In the genomic region with DNA sequence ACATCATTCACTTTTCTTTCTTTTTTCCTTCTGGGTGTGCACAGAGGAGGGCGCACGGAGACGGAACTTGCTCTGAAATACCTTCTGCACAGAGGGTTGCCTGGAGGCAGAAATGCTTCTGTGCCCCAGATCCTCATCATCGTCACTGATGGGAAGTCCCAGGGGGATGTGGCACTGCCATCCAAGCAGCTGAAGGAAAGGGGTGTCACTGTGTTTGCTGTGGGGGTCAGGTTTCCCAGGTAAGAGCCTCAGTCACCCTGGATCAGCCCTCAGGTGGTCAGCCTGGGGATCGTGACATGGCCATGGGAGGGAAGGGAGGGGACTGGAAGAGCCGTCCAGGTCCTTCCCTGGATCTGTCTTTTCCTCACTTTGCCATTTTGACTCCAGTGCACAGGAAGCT, we compare ENCODE assay signal across 18 cellular contexts. TPM values are rescaled to one million over a fixed set of nuclear protein-coding genes. Genes with fewer than 3 reads are reported as not detected.
DNase-seq lines count a peak whose midpoint lies in the region; ATAC-seq and TF ChIP-seq lines count a peak whose summit lies in the region.
"Had no signal": no experiment of that assay in that cellular context is flagged by ENCODE, and none has a peak within 500 bp of the region (broad histone marks: within the 10 kb centered on the region; RNA-seq: fewer than 3 reads in every experiment).

No MANE protein-coding gene starts in this region.

- no peak for TF ChIP-seq CTCF in HEK293 (tag by site-specific recombination; IDR thresholded peaks at IDR 0.05)
- TF ChIP-seq CTCF in tibial artery (IDR thresholded peaks at IDR 0.05) = no peak
- TF ChIP-seq CTCF in right lobe of liver (IDR thresholded peaks at IDR 0.05) = no peak

- intact Hi-C loops in tibial artery (cut with DNase I; ENCODE audit: low total_unique reads) (no loop called here), right lobe of liver (cut with DNase I) (no loop called here)

- H3K9me3 ChIP-seq in HEK293 (ENCODE audit: control insufficient read depth, insufficient read depth, low read depth, low read length) = no peaks in the 10 kb centered on the region
- H3K9me3 ChIP-seq in trophoblast cell (ENCODE audit: insufficient read depth, low read depth, low read length) = peaks cover 2% of the 10 kb centered on the region
- no peaks in the 10 kb centered on the region for H3K9me3 ChIP-seq in tibial artery
- no peaks in the 10 kb centered on the region for H3K9me3 ChIP-seq in right lobe of liver
- H3K9me3 ChIP-seq: BE2C had no signal

- H3K4ac ChIP-seq in trophoblast cell (ENCODE audit: low read depth, low read length) = no peak overlapping the region

- ATAC-seq in right lobe of liver = no peak
- ATAC-seq: GM23338, HepG2 had no signal

- H2BK12ac ChIP-seq in trophoblast cell (ENCODE audit: low read length) = peak overlapping the region; percentile 11

- H3K9ac ChIP-seq in trophoblast cell (ENCODE audit: low read length) = no peak overlapping the region

- no CpG with 5 or more reads among the region's 6 CpGs for WGBS in trophoblast cell (ENCODE audit: extremely low coverage, insufficient coverage, insufficient read length)
- 81% methylated on average over 6 of the region's 6 CpGs for WGBS in right lobe of liver (ENCODE audit: insufficient coverage, low coverage, low lambda C conversion rate, missing lambda C conversion rate)

- H2BK5ac ChIP-seq in trophoblast cell (ENCODE audit: low read depth, low read length, poor library complexity) = no peak overlapping the region

- CTCF ChIA-PET in HEK293 (lab: Yijun Ruan, JAX) = interaction anchor here (0.7 kb wide), 1 partner anchor 13 kb away, joined by 3 read pairs; no protein-coding TSS in a partner anchor

- H3K18ac ChIP-seq in trophoblast cell (ENCODE audit: low read length) = no peak overlapping the region

- no peak overlapping the region for H3K14ac ChIP-seq in trophoblast cell (ENCODE audit: low read length)

- no peaks in the 10 kb centered on the region for H3K4me1 ChIP-seq in HEK293 (ENCODE audit: control insufficient read depth, insufficient read depth, low read length)
- peaks cover 7 to 9% of the 10 kb centered on the region in 2 experiments for H3K4me1 ChIP-seq in trophoblast cell (ENCODE audit: control insufficient read depth in 1 of 2, insufficient read depth in 2 of 2, low read length in 2 of 2)
- peaks cover 0 to 13% (median 6%) of the 10 kb centered on the region in 4 donors for H3K4me1 ChIP-seq in tibial artery
- no peaks in the 10 kb centered on the region for H3K4me1 ChIP-seq in right lobe of liver
- H3K4me1 ChIP-seq: BE2C had no signal

- no peak overlapping the region for H4K91ac ChIP-seq in trophoblast cell (ENCODE audit: low read depth, low read length)

- no peak overlapping the region for H2AFZ ChIP-seq in trophoblast cell (ENCODE audit: insufficient read depth, low read length, poor library complexity)
- H2AFZ ChIP-seq: GM23338 had no signal

- H2AK5ac ChIP-seq in trophoblast cell (ENCODE audit: low read length) = no peak overlapping the region

- H3K4me2 ChIP-seq in trophoblast cell (ENCODE audit: low read length) = no peak overlapping the region
- H3K4me2 ChIP-seq: GM23338 had no signal

- no peak overlapping the region for H3K27ac ChIP-seq in HEK293 (ENCODE audit: extremely low read depth, low read depth, low read length)
- no peak overlapping the region for H3K27ac ChIP-seq in trophoblast cell (ENCODE audit: low read depth, low read length)
- H3K27ac ChIP-seq in tibial artery = no peak overlapping the region
- no peak overlapping the region for H3K27ac ChIP-seq in right lobe of liver
- H3K27ac ChIP-seq: C4-2B had no signal

- H3K36me3 ChIP-seq in HEK293 (ENCODE audit: control insufficient read depth in 2 of 2, insufficient read depth in 1 of 2, low read length in 2 of 2) (no peaks in the 10 kb centered on the region), trophoblast cell (ENCODE audit: control insufficient read depth in 1 of 2, insufficient read depth in 2 of 2, low read length in 2 of 2) (no peaks in the 10 kb centered on the region), tibial artery (no peaks in the 10 kb centered on the region), right lobe of liver (no peaks in the 10 kb centered on the region)
- H3K36me3 ChIP-seq: BE2C had no signal

- POLR2A ChIA-PET in HEK293 (lab: Yijun Ruan, JAX) = interaction anchor here (0.7 kb wide), 1 partner anchor 37 kb away, joined by 4 read pairs; no protein-coding TSS in a partner anchor

- no peak overlapping the region for H4K12ac ChIP-seq in trophoblast cell (ENCODE audit: low read depth, low read length)

- TF ChIP-seq POLR2A in right lobe of liver (IDR thresholded peaks at IDR 0.05) = no peak

- H3K79me1 ChIP-seq in trophoblast cell (ENCODE audit: low read length) = peaks cover 2% of the 10 kb centered on the region

- no peaks in the 10 kb centered on the region for H3K79me2 ChIP-seq in trophoblast cell (ENCODE audit: control insufficient read depth, insufficient read depth, low read length, poor library complexity)

- H4K8ac ChIP-seq in trophoblast cell (ENCODE audit: low read depth, low read length) = no peak overlapping the region

- H2BK120ac ChIP-seq in trophoblast cell (ENCODE audit: insufficient read depth, low read length, poor library complexity) = no peak overlapping the region

- H3K4me3 ChIP-seq in HEK293 (ENCODE audit: low read depth, low read length) (no peak overlapping the region), trophoblast cell (ENCODE audit: low read depth, low read length) (peak overlapping the region; percentile 28), tibial artery (no peak overlapping the region), right lobe of liver (no peak overlapping the region)
- H3K4me3 ChIP-seq: GM23338 had no signal

- H3K23ac ChIP-seq in trophoblast cell (ENCODE audit: low read length) = no peak overlapping the region

- DNase-seq in islet precursor cell (peak; percentile 32), trophoblast cell (no peak), tibial artery (peak; percentile 15 to 51), right lobe of liver (no peak), amygdala (lab: John Stamatoyannopoulos, UW) (no peak)
- no peak for DNase-seq in stimulated activated naive CD4-positive, alpha-beta T cell (lab: John Stamatoyannopoulos, UW)
- DNase-seq: ACHN; BE2C; CD4-positive, alpha-beta T cell; DMS153; DMS79 treated with DMSO at 0.1 percent for 48 hours; GF-D8; HCEC 1CT; HFFc6 had no signal

- H3K27me3 ChIP-seq in trophoblast cell (ENCODE audit: insufficient read depth, low read length) (no peaks in the 10 kb centered on the region), tibial artery (peaks cover 0 to 4% of the 10 kb centered on the region in 2 donors), right lobe of liver (no peaks in the 10 kb centered on the region)
- H3K27me3 ChIP-seq: BE2C had no signal

TF ChIP-seq in HEK293, 187 proteins besides CTCF, POLR2A, EP300 and RAD21:
- TF ChIP-seq ZNF341 (tag by site-specific recombination; IDR thresholded peaks at IDR 0.05; ENCODE audit: low read depth) (peak; percentile 42), PRDM1 (tag by site-specific recombination; IDR thresholded peaks at IDR 0.05) (no peak), ZNF560 (tag by site-specific recombination; IDR thresholded peaks at IDR 0.05; ENCODE audit: borderline replicate concordance) (no peak)
- TF ChIP-seq, protein P1, sequence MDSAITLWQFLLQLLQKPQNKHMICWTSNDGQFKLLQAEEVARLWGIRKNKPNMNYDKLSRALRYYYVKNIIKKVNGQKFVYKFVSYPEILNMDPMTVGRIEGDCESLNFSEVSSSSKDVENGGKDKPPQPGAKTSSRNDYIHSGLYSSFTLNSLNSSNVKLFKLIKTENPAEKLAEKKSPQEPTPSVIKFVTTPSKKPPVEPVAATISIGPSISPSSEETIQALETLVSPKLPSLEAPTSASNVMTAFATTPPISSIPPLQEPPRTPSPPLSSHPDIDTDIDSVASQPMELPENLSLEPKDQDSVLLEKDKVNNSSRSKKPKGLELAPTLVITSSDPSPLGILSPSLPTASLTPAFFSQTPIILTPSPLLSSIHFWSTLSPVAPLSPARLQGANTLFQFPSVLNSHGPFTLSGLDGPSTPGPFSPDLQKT (IDR thresholded peaks at IDR 0.05; ENCODE audit: borderline replicate concordance, low read depth, low read length) = no peak
- TF ChIP-seq, protein P2, sequence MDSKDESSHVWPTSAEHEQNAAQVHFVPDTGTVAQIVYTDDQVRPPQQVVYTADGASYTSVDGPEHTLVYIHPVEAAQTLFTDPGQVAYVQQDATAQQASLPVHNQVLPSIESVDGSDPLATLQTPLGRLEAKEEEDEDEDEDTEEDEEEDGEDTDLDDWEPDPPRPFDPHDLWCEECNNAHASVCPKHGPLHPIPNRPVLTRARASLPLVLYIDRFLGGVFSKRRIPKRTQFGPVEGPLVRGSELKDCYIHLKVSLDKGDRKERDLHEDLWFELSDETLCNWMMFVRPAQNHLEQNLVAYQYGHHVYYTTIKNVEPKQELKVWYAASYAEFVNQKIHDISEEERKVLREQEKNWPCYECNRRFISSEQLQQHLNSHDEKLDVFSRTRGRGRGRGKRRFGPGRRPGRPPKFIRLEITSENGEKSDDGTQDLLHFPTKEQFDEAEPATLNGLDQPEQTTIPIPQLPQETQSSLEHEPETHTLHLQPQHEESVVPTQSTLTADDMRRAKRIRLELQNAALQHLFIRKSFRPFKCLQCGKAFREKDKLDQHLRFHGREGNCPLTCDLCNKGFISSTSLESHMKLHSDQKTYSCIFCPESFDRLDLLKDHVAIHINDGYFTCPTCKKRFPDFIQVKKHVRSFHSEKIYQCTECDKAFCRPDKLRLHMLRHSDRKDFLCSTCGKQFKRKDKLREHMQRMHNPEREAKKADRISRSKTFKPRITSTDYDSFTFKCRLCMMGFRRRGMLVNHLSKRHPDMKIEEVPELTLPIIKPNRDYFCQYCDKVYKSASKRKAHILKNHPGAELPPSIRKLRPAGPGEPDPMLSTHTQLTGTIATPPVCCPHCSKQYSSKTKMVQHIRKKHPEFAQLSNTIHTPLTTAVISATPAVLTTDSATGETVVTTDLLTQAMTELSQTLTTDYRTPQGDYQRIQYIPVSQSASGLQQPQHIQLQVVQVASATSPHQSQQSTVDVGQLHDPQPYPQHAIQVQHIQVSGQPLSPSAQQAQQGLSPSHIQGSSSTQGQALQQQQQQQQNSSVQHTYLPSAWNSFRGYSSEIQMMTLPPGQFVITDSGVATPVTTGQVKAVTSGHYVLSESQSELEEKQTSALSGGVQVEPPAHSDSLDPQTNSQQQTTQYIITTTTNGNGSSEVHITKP (tag by site-specific recombination; IDR thresholded peaks at IDR 0.05) = no peak

RNA-seq across cellular contexts. Expression of a gene that starts 33.6 kb away (rescaled TPM):
- polyA plus RNA-seq in trophoblast cell (2013) = 0.11 and 0.14 TPM in 2 replicates
- total RNA-seq in right lobe of liver = under 1 TPM in 4 of 6 experiments, not detected in 2; 0.06 to 0.14 (median 0.09) TPM
- total RNA-seq: CD4-positive, alpha-beta T cell; HepG2 had no signal
- polyA plus RNA-seq: HepG2 had no signal

Comparison
In these comparisons a context has a peak if more than half of its experiments do, and no peak if none do; other contexts are left out.
1. DNase-seq: peak in islet precursor cell (single experiment) and tibial artery (2 of 2); none in trophoblast cell (0 of 2), right lobe of liver (0 of 3), amygdala (0 of 56) and stimulated activated naive CD4-positive, alpha-beta T cell (0 of 6).